ENCODE assay signal across 27 cellular contexts in genomic region chr11:68831124-68831523, GRCh38. TPM values are rescaled to one million over a fixed set of nuclear protein-coding genes. Genes with fewer than 3 reads are reported as not detected.
DNase-seq lines count a peak whose midpoint lies in the region; ATAC-seq and TF ChIP-seq lines count a peak whose summit lies in the region.
"Had no signal": no experiment of that assay in that cellular context is flagged by ENCODE, and none has a peak within 500 bp of the region (broad histone marks: within the 10 kb centered on the region; RNA-seq: fewer than 3 reads in every experiment).

No MANE protein-coding gene starts in this region.

- no peaks in the 10 kb centered on the region for H4K20me1 ChIP-seq in PC-3 (ENCODE audit: low read length)

- H3K9ac ChIP-seq in PC-3 (ENCODE audit: low read length): no peak overlapping the region

- no peak overlapping the region for H2AFZ ChIP-seq in PC-3 (ENCODE audit: low read length)

- H3K27me3 ChIP-seq in PC-3 (ENCODE audit: low read length) (no peaks in the 10 kb centered on the region), stomach (no peaks in the 10 kb centered on the region), upper lobe of right lung (no peaks in the 10 kb centered on the region), A673 (replicated peaks; ENCODE audit: insufficient read depth, low read depth, low read length, poor library complexity) (no peaks in the 10 kb centered on the region)
- H3K27me3 ChIP-seq: cardiac muscle cell, esophagus muscularis mucosa, heart right ventricle, neutrophil, SJCRH30, upper lobe of left lung had no signal

- CTCF ChIA-PET in PC-3 (lab: Charles Lee) (no interaction called here), A673 (lab: Charles Lee) (no interaction called here)

- no peaks in the 10 kb centered on the region for H3F3A ChIP-seq in PC-3 (ENCODE audit: low read length, unreplicated experiment)

- H3K4me1 ChIP-seq in PC-3 (ENCODE audit: insufficient read depth, low read length): no peaks in the 10 kb centered on the region
- H3K4me1 ChIP-seq in stomach: peaks cover 42 to 96% (median 87%) of the 10 kb centered on the region in 4 donors
- H3K4me1 ChIP-seq in upper lobe of right lung: peaks cover 51% of the 10 kb centered on the region
- no peaks in the 10 kb centered on the region for H3K4me1 ChIP-seq in A673 (ENCODE audit: insufficient read depth, low read length, poor library complexity, severe bottlenecking)
- H3K4me1 ChIP-seq: SJCRH30 had no signal

- no peaks in the 10 kb centered on the region for H3K9me2 ChIP-seq in PC-3 (replicated peaks; ENCODE audit: low read length)

- BruUV-seq in PC-3 (replicated peaks; lab: Mats Ljungman, UMichigan) (no TSS peak), A673 (replicated peaks; lab: Mats Ljungman, UMichigan) (no TSS peak)

- peaks cover 70% of the 10 kb centered on the region for H3K79me2 ChIP-seq in PC-3 (ENCODE audit: low read length)

- no peak overlapping the region for H3K27ac ChIP-seq in PC-3 (ENCODE audit: low read length)
- peak overlapping the region; percentile 5 to 98 (median 53) for H3K27ac ChIP-seq in stomach
- H3K27ac ChIP-seq in upper lobe of right lung: no peak overlapping the region
- H3K27ac ChIP-seq in A673 (ENCODE audit: low read depth, low read length, poor library complexity, severe bottlenecking): no peak overlapping the region
- H3K27ac ChIP-seq: cardiac muscle cell, neutrophil, SJCRH30 had no signal

- ATAC-seq in PC-3 (peak; percentile 33; the same call in 1 of the 2 replicates), left lobe of liver (peak; percentile 69), upper lobe of right lung (no peak)
- ATAC-seq: activated CD8-positive, alpha-beta T cell treated with anti-CD3 and anti-CD28 coated beads for 36 hours; GM12878; HCT116; heart right ventricle had no signal

- H3K9me3 ChIP-seq in PC-3 (ENCODE audit: low read length) (no peaks in the 10 kb centered on the region), stomach (no peaks in the 10 kb centered on the region), upper lobe of right lung (no peaks in the 10 kb centered on the region), A673 (ENCODE audit: low read depth, low read length, poor library complexity, severe bottlenecking) (no peaks in the 10 kb centered on the region)
- H3K9me3 ChIP-seq: esophagus muscularis mucosa, heart right ventricle, neutrophil, SJCRH30, upper lobe of left lung had no signal

- TF ChIP-seq CTCF in PC-3 (conservative IDR thresholded peaks at IDR 0.05; ENCODE audit: low read depth, low read length): no peak
- TF ChIP-seq CTCF in stomach (IDR thresholded peaks at IDR 0.05): no peak
- no peak for TF ChIP-seq CTCF in upper lobe of right lung (IDR thresholded peaks at IDR 0.05)
- no peak for TF ChIP-seq CTCF in A673 (conservative IDR thresholded peaks at IDR 0.05; ENCODE audit: low read depth, low read length)

- no peak overlapping the region for H3K4me3 ChIP-seq in PC-3 (ENCODE audit: low read length)
- H3K4me3 ChIP-seq in stomach: no peak overlapping the region
- no peak overlapping the region for H3K4me3 ChIP-seq in upper lobe of right lung
- H3K4me3 ChIP-seq in A673 (ENCODE audit: low read depth, low read length, poor library complexity, severe bottlenecking): no peak overlapping the region
- H3K4me3 ChIP-seq: cardiac muscle cell, esophagus muscularis mucosa, GM12878, heart right ventricle, SJCRH30, upper lobe of left lung had no signal

- no peak overlapping the region for H3K4me2 ChIP-seq in PC-3 (ENCODE audit: low read length)

- WGBS in stomach, 5 donors: 37 to 59% (median 52%) methylated on average over 5 of the region's 5 CpGs

- intact Hi-C loops in PC-3 (cut with micrococcal nuclease) (no loop called here), stomach (cut with DNase I; ENCODE audit: low total_unique reads) (no loop called here), upper lobe of right lung (cut with DNase I) (no loop called here), A673 (cut with micrococcal nuclease; ENCODE audit: unreplicated experiment) (no loop called here)

- TF ChIP-seq EP300 in stomach (IDR thresholded peaks at IDR 0.05): no peak

- DNase-seq in NCI-H2171 treated with DMSO at 0.1 percent for 48 hours (lab: John Stamatoyannopoulos, UW) (peak; percentile 17), NCI-H2171 (lab: John Stamatoyannopoulos, UW) (no peak), PC-3 (peak; percentile 19), left lobe of liver (ENCODE audit: low spot score) (peak; percentile 67), stomach (peak; percentile 74), NCI-H524 (lab: John Stamatoyannopoulos, UW) (no peak), upper lobe of right lung (no peak), A673 (ENCODE audit: low spot score) (no peak)
- DNase-seq: 8988T; activated CD4-positive, CD25-positive, alpha-beta regulatory T cell treated with anti-CD3 and anti-CD28 coated beads, Interleukin-2, amount 50 U/mL, for 72 hours; activated CD8-positive, alpha-beta T cell treated with anti-CD3 and anti-CD28 coated beads for 36 hours; activated effector memory CD4-positive, alpha-beta T cell treated with anti-CD3 and anti-CD28 coated beads, Interleukin-2, amount 50 U/mL, for 16 hours; activated naive CD8-positive, alpha-beta T cell treated with anti-CD3 and anti-CD28 coated beads for 36 hours; aorta; CD4-positive, alpha-beta T cell; EL; foreskin melanocyte; heart right ventricle; mesenchymal stem cell; NCI-H1436; SJCRH30; upper lobe of left lung had no signal

- H3K36me3 ChIP-seq in PC-3 (ENCODE audit: low read depth, low read length): 0 out of 2 replicates have a peak, but pooled peaks cover 5% of the 10 kb centered on the region
- H3K36me3 ChIP-seq in stomach: peaks cover 3 to 20% (median 14%) of the 10 kb centered on the region in 4 donors
- peaks cover 11% of the 10 kb centered on the region for H3K36me3 ChIP-seq in upper lobe of right lung
- H3K36me3 ChIP-seq in A673 (ENCODE audit: insufficient read depth, low read length, poor library complexity, severe bottlenecking): no peaks in the 10 kb centered on the region
- H3K36me3 ChIP-seq: cardiac muscle cell, neutrophil, SJCRH30 had no signal

- no peak for TF ChIP-seq POLR2A in stomach (IDR thresholded peaks at IDR 0.05)

- POLR2A ChIA-PET in PC-3 (lab: Charles Lee; ENCODE audit: unreplicated experiment): no interaction called here
- POLR2A ChIA-PET in A673 (lab: Charles Lee; ENCODE audit: low non-redundant PET): no interaction called here

RNA-seq across cellular contexts. Expression of gene CPT1A, which starts 10.6 kb away (rescaled TPM):
- total RNA-seq in PC-3 (2014; rRNA removed): 38.1 and 53.2 TPM in 2 replicates
- total RNA-seq in left lobe of liver: 56.6 TPM
- total RNA-seq in stomach: 100 to 1,000 TPM in 1 of 5 donors, 10 to 100 TPM in 4; 17.0 to 103 (median 61.7) TPM
- 10 to 100 TPM in 2 of 3 donors, 1 to 10 TPM in 1; 7.0 to 10.5 (median 10.3) TPM for polyA plus RNA-seq in stomach
- 76.4 TPM for total RNA-seq in upper lobe of right lung
- 15.5 TPM in 2 replicates for total RNA-seq in A673 (2021)

Comparison
In these comparisons a context has a peak if more than half of its experiments do, and no peak if none do; other contexts are left out.
1. DNase-seq: peak in NCI-H2171 treated with DMSO at 0.1 percent for 48 hours (single experiment), PC-3 (single experiment), left lobe of liver (single experiment) and stomach (single experiment); none in NCI-H2171 (single experiment), NCI-H524 (0 of 2), upper lobe of right lung (single experiment) and A673 (single experiment).
2. H3K27ac ChIP-seq: peak in stomach (5 of 5); none in PC-3 (single experiment), upper lobe of right lung (single experiment) and A673 (single experiment).